Comparison of ENCODE assay signal across 25 cellular contexts in the genomic region with DNA sequence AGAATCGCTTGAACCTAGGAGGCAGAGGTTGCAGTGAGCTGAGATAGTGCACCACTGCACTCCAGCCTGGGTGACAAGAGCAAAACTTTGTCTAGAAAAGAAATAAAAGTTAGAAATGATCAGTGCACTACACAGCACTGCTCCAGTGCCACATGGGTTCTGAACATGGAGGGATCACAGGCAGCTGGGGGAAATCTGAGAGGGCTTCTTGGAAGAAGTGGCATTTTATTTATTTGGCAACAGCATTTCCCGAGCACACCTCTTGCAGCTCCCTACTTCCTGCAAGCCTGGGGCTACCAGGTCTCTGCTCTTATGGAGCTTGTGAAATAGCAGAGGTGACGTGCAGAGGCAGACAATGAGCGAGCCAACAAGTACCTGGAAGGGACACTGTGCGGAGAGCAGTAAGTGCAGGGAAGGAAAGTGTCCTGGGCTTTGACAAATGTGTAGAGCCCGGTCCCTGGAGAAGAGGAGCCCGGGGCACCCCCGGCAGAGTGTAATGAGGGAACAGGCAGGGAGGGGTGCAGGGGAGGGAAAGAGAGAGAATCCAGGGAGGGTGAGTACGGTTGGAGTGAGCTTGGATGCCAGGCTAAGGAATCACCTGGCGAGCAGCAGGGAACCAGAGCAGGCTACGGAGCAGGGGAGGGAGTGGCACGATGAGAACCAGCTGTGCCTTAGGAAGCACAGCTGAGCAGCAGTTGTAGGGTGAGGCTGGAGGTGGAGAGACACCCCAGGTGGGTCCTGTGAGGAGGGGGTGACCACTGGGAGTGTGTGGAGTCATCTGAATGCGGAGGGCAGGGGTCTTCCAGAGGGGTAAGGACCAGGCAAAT.
DNase-seq lines count a peak whose midpoint lies in the region; ATAC-seq, FAIRE-seq and TF ChIP-seq lines count a peak whose summit lies in the region.
"Had no signal": no experiment of that assay in that cellular context is flagged by ENCODE, and none has a peak within 500 bp of the region (broad histone marks: within the 10 kb centered on the region; RNA-seq: fewer than 3 reads in every experiment).

No MANE protein-coding gene starts in this region.

- H3K79me2 ChIP-seq in keratinocyte (ENCODE audit: control insufficient read depth, insufficient read depth, low read length), result no peaks in the 10 kb centered on the region

- no peaks in the 10 kb centered on the region for H3K36me3 Mint-ChIP-seq in activated naive CD4-positive, alpha-beta T cell treated with anti-CD3 and anti-CD28 coated beads, Interleukin-2, amount 10 ng/mL, durations not matched to agents 7 days and 5 days
- peaks cover 8% of the 10 kb centered on the region for H3K36me3 Mint-ChIP-seq in MCF 10A (ENCODE audit: insufficient read depth, unreplicated experiment)
- H3K36me3 Mint-ChIP-seq: IgD-negative memory B cell, neural progenitor cell had no signal

- peak; percentile 99 for FAIRE-seq in keratinocyte (lab: Jason Lieb, UNC)
- FAIRE-seq in urothelium cell line (lab: Jason Lieb, UNC), result peak; percentile 35

- H3K9ac ChIP-seq in keratinocyte (ENCODE audit: control insufficient read depth, extremely low read depth, insufficient read depth, low read length), result peak overlapping the region; percentile 47
- H3K9ac ChIP-seq: neural progenitor cell had no signal

- ATAC-seq in GM21526 (IDR thresholded peaks at IDR 0.05; ENCODE audit: low FRiP score, unreplicated experiment) (no peak), HG03457 (IDR thresholded peaks at IDR 0.05; ENCODE audit: unreplicated experiment) (no peak)
- ATAC-seq: activated T-cell treated with anti-CD3 and anti-CD28 coated beads, Interleukin-2, amount 50 U/mL, for 4 hours had no signal

- DNase-seq in activated naive CD4-positive, alpha-beta T cell treated with anti-CD3 and anti-CD28 coated beads, Interleukin-2, amount 10 ng/mL, durations not matched to agents 7 days and 5 days, result no peak
- DNase-seq in activated naive CD4-positive, alpha-beta T cell treated with anti-CD3 and anti-CD28 coated beads, Interleukin-2, amount 50 U/mL, for 16 hours, result no peak
- DNase-seq in MCF 10A (ENCODE audit: unreplicated experiment) (peak; percentile 91), keratinocyte (ENCODE audit: low read depth, low spot score) (peak; percentile 78), urothelium cell line (ENCODE audit: low spot score) (no peak), cerebellar nuclear complex (lab: John Stamatoyannopoulos, UW) (no peak)
- DNase-seq: activated naive CD4-positive, alpha-beta T cell; activated T-cell treated with anti-CD3 and anti-CD28 coated beads, Interleukin-2, amount 50 U/mL, for 4 hours; amniotic stem cell; BE2C; DMS79 treated with DMSO at 0.1 percent for 48 hours; kidney glomerular epithelial cell; NCI-H1105 treated with DMSO at 0.1 percent for 48 hours; NCI-H2029 treated with DMSO at 0.1 percent for 48 hours; NCI-H446 treated with DMSO at 0.1 percent for 48 hours; substantia nigra had no signal

- H3K4me2 ChIP-seq in keratinocyte (ENCODE audit: control insufficient read depth, extremely low read depth, insufficient read depth, low read depth, low read length), result peak overlapping the region; percentile 54
- H3K4me2 ChIP-seq: neural progenitor cell had no signal

- no peaks in the 10 kb centered on the region for H3K9me1 ChIP-seq in keratinocyte (ENCODE audit: control insufficient read depth, extremely low read depth, insufficient read depth, low read length)

- H3K4me1 Mint-ChIP-seq in activated naive CD4-positive, alpha-beta T cell treated with anti-CD3 and anti-CD28 coated beads, Interleukin-2, amount 10 ng/mL, durations not matched to agents 7 days and 5 days, result no peaks in the 10 kb centered on the region
- peaks cover 30% of the 10 kb centered on the region for H3K4me1 Mint-ChIP-seq in MCF 10A (ENCODE audit: insufficient read depth, unreplicated experiment)
- H3K4me1 Mint-ChIP-seq: IgD-negative memory B cell, neural progenitor cell had no signal

- peak overlapping the region; percentile 50 for H3K27ac Mint-ChIP-seq in activated naive CD4-positive, alpha-beta T cell treated with anti-CD3 and anti-CD28 coated beads, Interleukin-2, amount 10 ng/mL, durations not matched to agents 7 days and 5 days
- H3K27ac Mint-ChIP-seq in MCF 10A (ENCODE audit: low read depth, unreplicated experiment), result peak overlapping the region; percentile 60
- H3K27ac Mint-ChIP-seq: IgD-negative memory B cell; neural progenitor cell; progenitor cell of endocrine pancreas; T-helper 1 cell treated with Interleukin-12 subunit alpha and Interleukin-12 subunit beta and Interleukin-4 antibody, amounts not matched to agents 30 μg/mL and 1 μg/mL, for 36 hours had no signal

- peak overlapping the region; percentile 37 for H2AFZ ChIP-seq in keratinocyte (ENCODE audit: control insufficient read depth, low read length)
- H2AFZ ChIP-seq: neural progenitor cell had no signal

- H3K9me3 Mint-ChIP-seq in activated naive CD4-positive, alpha-beta T cell treated with anti-CD3 and anti-CD28 coated beads, Interleukin-2, amount 10 ng/mL, durations not matched to agents 7 days and 5 days, result peaks cover 2% of the 10 kb centered on the region
- H3K9me3 Mint-ChIP-seq in MCF 10A (ENCODE audit: unreplicated experiment), result no peaks in the 10 kb centered on the region

- H3K4me1 ChIP-seq in keratinocyte (ENCODE audit: control insufficient read depth, extremely low read depth, insufficient read depth, low read length), result peaks cover 47% of the 10 kb centered on the region
- H3K4me1 ChIP-seq: BE2C, neural progenitor cell, vagina had no signal

- H3K27me3 ChIP-seq in keratinocyte (ENCODE audit: control insufficient read depth, extremely low read depth, insufficient read depth, low read length), result no peaks in the 10 kb centered on the region
- H3K27me3 ChIP-seq: BE2C, neural progenitor cell, vagina had no signal

- no peak overlapping the region for H3K4me3 Mint-ChIP-seq in activated naive CD4-positive, alpha-beta T cell treated with anti-CD3 and anti-CD28 coated beads, Interleukin-2, amount 10 ng/mL, durations not matched to agents 7 days and 5 days
- H3K4me3 Mint-ChIP-seq in MCF 10A (ENCODE audit: unreplicated experiment), result peak overlapping the region; percentile 68
- H3K4me3 Mint-ChIP-seq: activated T-cell treated with anti-CD3 and anti-CD28 coated beads, Interleukin-2, amount 50 U/mL, for 4 hours; IgD-negative memory B cell; neural progenitor cell; T-helper 1 cell treated with Interleukin-12 subunit alpha and Interleukin-12 subunit beta and Interleukin-4 antibody, amounts not matched to agents 30 μg/mL and 1 μg/mL, for 36 hours had no signal

- dilution Hi-C loops in keratinocyte (cut with MboI; ENCODE audit: extremely low pct_ligation_motif_present, low sequenced_read_pairs), result no loop called here

- peak overlapping the region in 1 of 3 experiments; percentile 34 for H3K4me3 ChIP-seq in keratinocyte (ENCODE audit: control insufficient read depth in 2 of 3, extremely low read depth in 1 of 3, insufficient read depth in 2 of 3, low read depth in 1 of 3, low read length in 3 of 3)
- H3K4me3 ChIP-seq: coronary artery, lung, neural progenitor cell, vagina had no signal

- no TSS peak for BruUV-seq in MCF 10A (replicated peaks; lab: Mats Ljungman, UMichigan)

- peak overlapping the region; percentile 59 for H3K27ac ChIP-seq in keratinocyte (ENCODE audit: control insufficient read depth, insufficient read depth, low read length)
- H3K27ac ChIP-seq: coronary artery, neural progenitor cell, vagina had no signal

- H3K27me3 Mint-ChIP-seq in activated naive CD4-positive, alpha-beta T cell treated with anti-CD3 and anti-CD28 coated beads, Interleukin-2, amount 10 ng/mL, durations not matched to agents 7 days and 5 days, result no peaks in the 10 kb centered on the region
- no peaks in the 10 kb centered on the region for H3K27me3 Mint-ChIP-seq in MCF 10A (ENCODE audit: insufficient read depth, unreplicated experiment)
- H3K27me3 Mint-ChIP-seq: IgD-negative memory B cell had no signal

- intact Hi-C loops in MCF 10A (cut with micrococcal nuclease), result no loop called here

- H4K20me1 ChIP-seq in keratinocyte (ENCODE audit: control insufficient read depth, extremely low read depth, insufficient read depth, low read length), result no peaks in the 10 kb centered on the region

- CTCF ChIA-PET in activated naive CD4-positive, alpha-beta T cell treated with anti-CD3 and anti-CD28 coated beads, Interleukin-2, amount 10 ng/mL, durations not matched to agents 7 days and 5 days (lab: Charles Lee), result no interaction called here
- CTCF ChIA-PET in MCF 10A (lab: Yijun Ruan, JAX), result interaction anchor here (0.6 to 1.8 kb wide), 3 partner anchors 14 to 107 kb away, joined by 3 to 5 read pairs (median 4); no protein-coding TSS in a partner anchor

- POLR2A ChIA-PET in MCF 10A (lab: Yijun Ruan, JAX), result interaction anchor here (0.6 to 1.2 kb wide), 10 partner anchors 9 to 364 kb away, joined by 3 to 6 read pairs (median 3); no protein-coding TSS in a partner anchor

- TF ChIP-seq CTCF in MCF 10A (IDR thresholded peaks at IDR 0.05; ENCODE audit: unreplicated experiment) (no peak), keratinocyte (optimal IDR thresholded peaks at IDR 0.05 in 1 of 3, IDR thresholded peaks at IDR 0.05 in 1 of 3, conservative IDR thresholded peaks at IDR 0.05 in 1 of 3; ENCODE audit: extremely low read depth in 1 of 3, insufficient read depth in 2 of 3, low read length in 3 of 3) (no peak)

- H3K9me3 ChIP-seq in keratinocyte (ENCODE audit: control insufficient read depth, low read depth, low read length), result no peaks in the 10 kb centered on the region
- H3K9me3 ChIP-seq: BE2C, vagina had no signal

- H3K36me3 ChIP-seq in keratinocyte (ENCODE audit: control insufficient read depth in 2 of 2, extremely low read depth in 1 of 2, insufficient read depth in 2 of 2, low read length in 2 of 2), result no peaks in the 10 kb centered on the region
- H3K36me3 ChIP-seq: BE2C, neural progenitor cell, vagina had no signal

Comparison
In these comparisons a context has a peak if more than half of its experiments do, and no peak if none do; other contexts are left out.
1. DNase-seq: peak in MCF 10A (single experiment) and keratinocyte (single experiment); none in activated naive CD4-positive, alpha-beta T cell treated with anti-CD3 and anti-CD28 coated beads, Interleukin-2, amount 10 ng/mL, durations not matched to agents 7 days and 5 days (single experiment), activated naive CD4-positive, alpha-beta T cell treated with anti-CD3 and anti-CD28 coated beads, Interleukin-2, amount 50 U/mL, for 16 hours (single experiment), urothelium cell line (single experiment) and cerebellar nuclear complex (0 of 2).